Comparison of ENCODE assay signal across 30 cellular contexts in the genomic region with DNA sequence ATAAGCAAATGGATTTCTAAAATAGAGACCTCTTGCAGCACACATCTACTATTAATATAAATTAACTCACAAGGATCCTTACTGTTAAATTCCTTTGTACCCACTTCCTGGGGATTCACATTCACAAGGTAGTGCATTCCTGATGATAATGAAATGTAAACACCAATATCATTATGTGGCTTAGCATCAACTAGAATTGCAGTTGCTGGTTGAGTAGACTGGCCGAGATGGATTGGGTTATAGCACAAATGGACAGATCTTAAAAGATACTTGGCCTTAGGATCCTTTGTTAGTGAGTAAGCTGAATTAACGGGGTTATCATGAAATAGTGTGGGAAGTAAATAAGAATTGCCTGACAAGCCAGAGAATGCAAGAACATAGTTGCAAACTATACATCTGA.
"Had no signal": no experiment of that assay in that cellular context is flagged by ENCODE, and none has a peak within 500 bp of the region (broad histone marks: within the 10 kb centered on the region; RNA-seq: fewer than 3 reads in every experiment).

No MANE protein-coding gene starts in this region.

- H3K9me3 ChIP-seq: gastrocnemius medialis had no signal

- H3K27me3 ChIP-seq: brain microvascular endothelial cell, dorsolateral prefrontal cortex, foreskin keratinocyte, gastrocnemius medialis, heart left ventricle had no signal

- ATAC-seq: activated CD4-positive, alpha-beta T cell treated with anti-CD3 and anti-CD28 coated beads for 36 hours; activated T-cell treated with anti-CD3 and anti-CD28 coated beads, Interleukin-2, amount 50 U/mL, for 72 hours; esophagus mucosa; foreskin keratinocyte; gastrocnemius medialis; heart left ventricle had no signal

- H3K27ac Mint-ChIP-seq: activated CD4-positive, alpha-beta memory T cell treated with anti-CD3 and anti-CD28 coated beads, Interleukin-2, amount 10 ng/mL, durations not matched to agents 7 days and 5 days; activated CD4-positive, alpha-beta T cell treated with anti-CD3 and anti-CD28 coated beads for 36 hours; activated CD4-positive, alpha-beta T cell treated with anti-CD3 and anti-CD28 coated beads, Interleukin-2, amount 10 ng/mL, durations not matched to agents 7 days and 5 days; activated T-cell treated with anti-CD3 and anti-CD28 coated beads, Interleukin-2, amount 50 U/mL, for 24 hours; activated T-cell treated with anti-CD3 and anti-CD28 coated beads, Interleukin-2, amount 50 U/mL, for 72 hours; dendritic cell treated with granulocyte-macrophage colony-stimulating factor and Interleukin-4, amounts not matched to agents 40 ng/mL and 50 ng/mL, for 4 days; endodermal cell had no signal

- H3K4me3 ChIP-seq: coronary artery, dorsolateral prefrontal cortex, gastrocnemius medialis, heart left ventricle had no signal

- H3K36me3 ChIP-seq: brain microvascular endothelial cell, gastrocnemius medialis, heart left ventricle had no signal

- H3K4me3 Mint-ChIP-seq: activated CD4-positive, alpha-beta memory T cell treated with anti-CD3 and anti-CD28 coated beads, Interleukin-2, amount 10 ng/mL, durations not matched to agents 7 days and 5 days; activated CD4-positive, alpha-beta T cell treated with anti-CD3 and anti-CD28 coated beads for 36 hours; activated CD4-positive, alpha-beta T cell treated with anti-CD3 and anti-CD28 coated beads, Interleukin-2, amount 10 ng/mL, durations not matched to agents 7 days and 5 days; activated naive CD8-positive, alpha-beta T cell; activated T-cell treated with anti-CD3 and anti-CD28 coated beads, Interleukin-2, amount 50 U/mL, for 24 hours; activated T-cell treated with anti-CD3 and anti-CD28 coated beads, Interleukin-2, amount 50 U/mL, for 72 hours; central memory CD8-positive, alpha-beta T cell; dendritic cell treated with granulocyte-macrophage colony-stimulating factor and Interleukin-4, amounts not matched to agents 40 ng/mL and 50 ng/mL, for 4 days; endodermal cell had no signal

- H3K27ac ChIP-seq: brain microvascular endothelial cell, dorsolateral prefrontal cortex, foreskin keratinocyte, gastrocnemius medialis, heart left ventricle had no signal

- H3K4me1 Mint-ChIP-seq: activated CD4-positive, alpha-beta memory T cell treated with anti-CD3 and anti-CD28 coated beads, Interleukin-2, amount 10 ng/mL, durations not matched to agents 7 days and 5 days; activated CD4-positive, alpha-beta T cell treated with anti-CD3 and anti-CD28 coated beads for 36 hours; activated CD4-positive, alpha-beta T cell treated with anti-CD3 and anti-CD28 coated beads, Interleukin-2, amount 10 ng/mL, durations not matched to agents 7 days and 5 days; central memory CD8-positive, alpha-beta T cell; endodermal cell had no signal

- H3K27me3 Mint-ChIP-seq: activated CD4-positive, alpha-beta memory T cell treated with anti-CD3 and anti-CD28 coated beads, Interleukin-2, amount 10 ng/mL, durations not matched to agents 7 days and 5 days; activated CD4-positive, alpha-beta T cell treated with anti-CD3 and anti-CD28 coated beads, Interleukin-2, amount 10 ng/mL, durations not matched to agents 7 days and 5 days; activated T-cell treated with anti-CD3 and anti-CD28 coated beads, Interleukin-2, amount 50 U/mL, for 24 hours; dendritic cell treated with granulocyte-macrophage colony-stimulating factor and Interleukin-4, amounts not matched to agents 40 ng/mL and 50 ng/mL, for 4 days had no signal

- H3K4me1 ChIP-seq: foreskin keratinocyte, gastrocnemius medialis had no signal

- DNase-seq: activated CD4-positive, alpha-beta memory T cell treated with anti-CD3 and anti-CD28 coated beads, Interleukin-2, amount 10 ng/mL, durations not matched to agents 7 days and 5 days; activated CD4-positive, alpha-beta T cell treated with anti-CD3 and anti-CD28 coated beads for 36 hours; activated CD4-positive, alpha-beta T cell treated with anti-CD3 and anti-CD28 coated beads, Interleukin-2, amount 10 ng/mL, durations not matched to agents 7 days and 5 days; activated CD4-positive, alpha-beta T cell treated with anti-CD3 and anti-CD28 coated beads, Interleukin-2, amount 50 U/mL, for 4 hours; activated CD4-positive, CD25-positive, alpha-beta regulatory T cell; activated CD4-positive, CD25-positive, alpha-beta regulatory T cell treated with anti-CD3 and anti-CD28 coated beads, Interleukin-2, amount 50 U/mL, for 72 hours; activated CD8-positive, alpha-beta memory T cell treated with anti-CD3 and anti-CD28 coated beads, Interleukin-2, amount 50 U/mL, for 48 hours; activated effector memory CD4-positive, alpha-beta T cell treated with Interleukin-2 at 50 U/mL for 16 hours; activated gamma-delta T cell treated with Interleukin-2 at 50 U/mL for 16 hours; activated naive CD4-positive, alpha-beta T cell treated with anti-CD3 and anti-CD28 coated beads, Interleukin-2, amount 50 U/mL, for 16 hours; activated naive CD4-positive, alpha-beta T cell treated with Interleukin-2 at 50 U/mL for 16 hours; activated T-cell treated with anti-CD3 and anti-CD28 coated beads for 4 hours; activated T-cell treated with anti-CD3 and anti-CD28 coated beads, Interleukin-2, amount 50 U/mL, for 24 hours; activated T-cell treated with anti-CD3 and anti-CD28 coated beads, Interleukin-2, amount 50 U/mL, for 72 hours; amygdala; aorta; brain microvascular endothelial cell; dorsolateral prefrontal cortex; effector memory CD4-positive, alpha-beta T cell; endodermal cell; foreskin keratinocyte; gastrocnemius medialis; glutamatergic neuron; heart left ventricle; T-helper 2 cell had no signal
